Comparison of ENCODE assay signal across 18 cellular contexts in genomic region chr17:63692195-63692816, GRCh38. TPM values are rescaled to one million over a fixed set of nuclear protein-coding genes. Genes with fewer than 3 reads are reported as not detected.
DNase-seq lines count a peak whose midpoint lies in the region; ATAC-seq and TF ChIP-seq lines count a peak whose summit lies in the region.
"Had no signal": no experiment of that assay in that cellular context is flagged by ENCODE, and none has a peak within 500 bp of the region (broad histone marks: within the 10 kb centered on the region; RNA-seq: fewer than 3 reads in every experiment).

No MANE protein-coding gene starts in this region.

- no peaks in the 10 kb centered on the region for H3K27me3 Mint-ChIP-seq in CD4-positive, alpha-beta memory T cell
- no peaks in the 10 kb centered on the region for H3K27me3 Mint-ChIP-seq in activated CD8-positive, alpha-beta T cell treated with anti-CD3 and anti-CD28 coated beads, Interleukin-2, amount 10 ng/mL, durations not matched to agents 7 days and 5 days (ENCODE audit: low read depth)
- H3K27me3 Mint-ChIP-seq in natural killer cell (ENCODE audit: low read depth in 2 of 2) (no peaks in the 10 kb centered on the region), type B pancreatic cell (no peaks in the 10 kb centered on the region)

- no peak overlapping the region for H3K27ac ChIP-seq in CD4-positive, alpha-beta memory T cell (ENCODE audit: low read depth, low read length)
- no peak overlapping the region for H3K27ac ChIP-seq in DOHH2 (ENCODE audit: low read depth, low read length)
- no peak overlapping the region for H3K27ac ChIP-seq in PC-9
- H3K27ac ChIP-seq: breast epithelium, thyroid gland had no signal

- peaks cover 56% of the 10 kb centered on the region for H3K36me3 ChIP-seq in CD4-positive, alpha-beta memory T cell (ENCODE audit: insufficient read depth, low read length)
- peaks cover 63% of the 10 kb centered on the region for H3K36me3 ChIP-seq in DOHH2 (ENCODE audit: control insufficient read depth, low read length)
- H3K36me3 ChIP-seq in PC-9 (ENCODE audit: low read depth) = no peaks in the 10 kb centered on the region

- H3F3A ChIP-seq in DOHH2 (ENCODE audit: control insufficient read depth, insufficient read depth) (peaks cover 29% of the 10 kb centered on the region), PC-9 (ENCODE audit: insufficient read depth, low read depth) (no peaks in the 10 kb centered on the region)

- H3K4me3 Mint-ChIP-seq in CD4-positive, alpha-beta memory T cell = no peak overlapping the region
- H3K4me3 Mint-ChIP-seq in activated CD8-positive, alpha-beta T cell treated with anti-CD3 and anti-CD28 coated beads, Interleukin-2, amount 10 ng/mL, durations not matched to agents 7 days and 5 days = no peak overlapping the region
- H3K4me3 Mint-ChIP-seq in natural killer cell = no peak overlapping the region
- no peak overlapping the region for H3K4me3 Mint-ChIP-seq in type B pancreatic cell

- POLR2A ChIA-PET in CD4-positive, alpha-beta memory T cell (lab: Charles Lee; ENCODE audit: partially characterized antibody) = interaction anchor here (1.0 to 23.0 kb wide), 6 partner anchors 14 to 151 kb away, joined by 3 to 1362 read pairs (median 148); partner anchors contain the start of genes CCDC47, DDX42 and STRADA
- POLR2A ChIA-PET in activated CD8-positive, alpha-beta T cell treated with anti-CD3 and anti-CD28 coated beads, Interleukin-2, amount 10 ng/mL, durations not matched to agents 7 days and 5 days (lab: Charles Lee) = interaction anchor here (1.1 to 7.7 kb wide), 3 partner anchors 18 to 146 kb away, joined by 3 to 150 read pairs (median 3); no protein-coding TSS in a partner anchor
- POLR2A ChIA-PET in PC-9 (lab: Charles Lee; ENCODE audit: unreplicated experiment) = no interaction called here

- no peak for DNase-seq in CD4-positive, alpha-beta memory T cell
- no peak for DNase-seq in activated CD8-positive, alpha-beta T cell treated with anti-CD3 and anti-CD28 coated beads, Interleukin-2, amount 10 ng/mL, durations not matched to agents 7 days and 5 days
- DNase-seq in natural killer cell = no peak
- DNase-seq in type B pancreatic cell (ENCODE audit: extremely low spot score, unreplicated experiment) = no peak
- no peak for DNase-seq in PC-9
- no peak for DNase-seq in effector CD8-positive, alpha-beta T cell (lab: John Stamatoyannopoulos, UW)
- DNase-seq: activated CD4-positive, alpha-beta T cell treated with anti-CD3 and anti-CD28 coated beads, Interleukin-2, amount 50 U/mL, for 1 hour; activated T-cell treated with anti-CD3 and anti-CD28 coated beads for 4 hours; AML-193; cortex of kidney; Karpas-422; NCI-H1048; NCI-H2081; stimulated activated naive CD4-positive, alpha-beta T cell treated with Interleukin-2 at 50 U/mL for 16 hours; thyroid gland had no signal

- peaks cover 18 to 48% (median 38%) of the 10 kb centered on the region in 4 donors for H3K4me1 Mint-ChIP-seq in CD4-positive, alpha-beta memory T cell
- H3K4me1 Mint-ChIP-seq in activated CD8-positive, alpha-beta T cell treated with anti-CD3 and anti-CD28 coated beads, Interleukin-2, amount 10 ng/mL, durations not matched to agents 7 days and 5 days (ENCODE audit: low read depth) = peaks cover 40% of the 10 kb centered on the region
- peaks cover 41 to 47% of the 10 kb centered on the region in 2 donors for H3K4me1 Mint-ChIP-seq in natural killer cell
- H3K4me1 Mint-ChIP-seq in type B pancreatic cell (ENCODE audit: unreplicated experiment) = no peaks in the 10 kb centered on the region

- H2AFZ ChIP-seq in PC-9 = no peak overlapping the region

- CTCF ChIA-PET in CD4-positive, alpha-beta memory T cell (lab: Charles Lee; ENCODE audit: partially characterized antibody) = interaction anchor here (0.5 to 8.3 kb wide), 4 partner anchors 10 to 267 kb away, joined by 3 to 315 read pairs (median 4); no protein-coding TSS in a partner anchor
- CTCF ChIA-PET in activated CD8-positive, alpha-beta T cell treated with anti-CD3 and anti-CD28 coated beads, Interleukin-2, amount 10 ng/mL, durations not matched to agents 7 days and 5 days (lab: Charles Lee) = interaction anchor here (1.0 to 6.9 kb wide), 2 partner anchors 16 to 138 kb away, joined by 4 to 85 read pairs; no protein-coding TSS in a partner anchor
- CTCF ChIA-PET in PC-9 (lab: Charles Lee) = no interaction called here

- H4K20me1 ChIP-seq in DOHH2 (ENCODE audit: control insufficient read depth, insufficient read depth, low read depth, low read length) (no peaks in the 10 kb centered on the region; the same call in 1 of the 2 replicates), PC-9 (ENCODE audit: insufficient read depth) (no peaks in the 10 kb centered on the region)

- H3K27me3 ChIP-seq in CD4-positive, alpha-beta memory T cell (ENCODE audit: insufficient read depth, low read length) = no peaks in the 10 kb centered on the region
- H3K27me3 ChIP-seq in DOHH2 (ENCODE audit: control insufficient read depth, low read length) (no peaks in the 10 kb centered on the region), PC-9 (ENCODE audit: insufficient read depth, low read depth) (no peaks in the 10 kb centered on the region)
- H3K27me3 ChIP-seq: breast epithelium, thyroid gland had no signal

- H3K9me2 ChIP-seq in DOHH2 (replicated peaks; ENCODE audit: control insufficient read depth, low read length) (no peaks in the 10 kb centered on the region), PC-9 (ENCODE audit: insufficient read depth) (no peaks in the 10 kb centered on the region)

- no peak for ATAC-seq in activated CD8-positive, alpha-beta T cell treated with anti-CD3 and anti-CD28 coated beads, Interleukin-2, amount 10 ng/mL, durations not matched to agents 7 days and 5 days
- peak in 1 of 3 donors; percentile 4 for ATAC-seq in natural killer cell
- ATAC-seq: sciatic nerve had no signal

- H3K36me3 Mint-ChIP-seq in CD4-positive, alpha-beta memory T cell = peaks cover 38 to 85% of the 10 kb centered on the region in 2 donors
- peaks cover 46% of the 10 kb centered on the region for H3K36me3 Mint-ChIP-seq in activated CD8-positive, alpha-beta T cell treated with anti-CD3 and anti-CD28 coated beads, Interleukin-2, amount 10 ng/mL, durations not matched to agents 7 days and 5 days (ENCODE audit: low read depth)
- no peaks in the 10 kb centered on the region for H3K36me3 Mint-ChIP-seq in natural killer cell
- peaks cover 8% of the 10 kb centered on the region for H3K36me3 Mint-ChIP-seq in type B pancreatic cell

- BruUV-seq in PC-9 (replicated peaks; lab: Mats Ljungman, UMichigan) = no TSS peak

- peaks cover 9% of the 10 kb centered on the region for H3K79me2 ChIP-seq in DOHH2 (ENCODE audit: control insufficient read depth, low read length)
- no peaks in the 10 kb centered on the region for H3K79me2 ChIP-seq in PC-9 (ENCODE audit: low read depth)

- H3K4me1 ChIP-seq in CD4-positive, alpha-beta memory T cell (ENCODE audit: insufficient read depth, low read length) = peaks cover 37% of the 10 kb centered on the region
- H3K4me1 ChIP-seq in DOHH2 (ENCODE audit: control insufficient read depth, low read length) = peaks cover 31% of the 10 kb centered on the region
- H3K4me1 ChIP-seq in PC-9 (replicated peaks; ENCODE audit: insufficient read depth) = no peaks in the 10 kb centered on the region
- H3K4me1 ChIP-seq: breast epithelium, thyroid gland had no signal

- no peaks in the 10 kb centered on the region for H3K9me3 ChIP-seq in CD4-positive, alpha-beta memory T cell (ENCODE audit: control insufficient read depth in 1 of 2, low read length in 2 of 2)
- H3K9me3 ChIP-seq in DOHH2 (ENCODE audit: control insufficient read depth, insufficient read depth, low read length) (no peaks in the 10 kb centered on the region), PC-9 (ENCODE audit: insufficient read depth, low read depth) (no peaks in the 10 kb centered on the region)
- H3K9me3 ChIP-seq: breast epithelium, thyroid gland had no signal

- H3K27ac Mint-ChIP-seq in CD4-positive, alpha-beta memory T cell = peak overlapping the region; percentile 39 to 98 (median 70)
- H3K27ac Mint-ChIP-seq in activated CD8-positive, alpha-beta T cell treated with anti-CD3 and anti-CD28 coated beads, Interleukin-2, amount 10 ng/mL, durations not matched to agents 7 days and 5 days = peak overlapping the region; percentile 15
- peak overlapping the region; percentile 91 to 97 for H3K27ac Mint-ChIP-seq in natural killer cell
- no peak overlapping the region for H3K27ac Mint-ChIP-seq in type B pancreatic cell

- peaks cover 0 to 6% (median 0%) of the 10 kb centered on the region in 8 donors for H3K9me3 Mint-ChIP-seq in CD4-positive, alpha-beta memory T cell
- H3K9me3 Mint-ChIP-seq in activated CD8-positive, alpha-beta T cell treated with anti-CD3 and anti-CD28 coated beads, Interleukin-2, amount 10 ng/mL, durations not matched to agents 7 days and 5 days (ENCODE audit: insufficient read depth) = no peaks in the 10 kb centered on the region
- H3K9me3 Mint-ChIP-seq in natural killer cell = no peaks in the 10 kb centered on the region
- no peaks in the 10 kb centered on the region for H3K9me3 Mint-ChIP-seq in type B pancreatic cell

- intact Hi-C loops in CD4-positive, alpha-beta memory T cell (cut with micrococcal nuclease) = loop anchor here (10.0 kb wide), 1 partner anchor 268 kb away; no protein-coding TSS in a partner anchor
- intact Hi-C loops in natural killer cell (cut with micrococcal nuclease) (no loop called here), PC-9 (cut with micrococcal nuclease; ENCODE audit: unreplicated experiment) (no loop called here)

- TF ChIP-seq CTCF in DOHH2 (IDR thresholded peaks at IDR 0.05; ENCODE audit: low read depth, low read length, poor library complexity, severe bottlenecking) (peak; percentile 22), natural killer cell (IDR thresholded peaks at IDR 0.05) (no peak), type B pancreatic cell (conservative IDR thresholded peaks at IDR 0.05) (no peak), PC-9 (conservative IDR thresholded peaks at IDR 0.05) (no peak; the same call in 1 of the 2 replicates)

- no peak overlapping the region for H3K4me3 ChIP-seq in CD4-positive, alpha-beta memory T cell (ENCODE audit: low read length in 2 of 2)
- H3K4me3 ChIP-seq in DOHH2 (ENCODE audit: low read length) (no peak overlapping the region), PC-9 (no peak overlapping the region)
- H3K4me3 ChIP-seq: breast epithelium, thyroid gland had no signal

- H3K4me2 ChIP-seq in DOHH2 (ENCODE audit: low read length) = no peak overlapping the region
- no peak overlapping the region for H3K4me2 ChIP-seq in PC-9

RNA-seq across cellular contexts. Expression of gene LIMD2, which starts 7.6 kb away (rescaled TPM):
- 100 to 1,000 TPM; 724 to 755 TPM for total RNA-seq in CD4-positive, alpha-beta memory T cell
- polyA plus RNA-seq in CD4-positive, alpha-beta memory T cell = 100 to 1,000 TPM; 347 to 569 TPM
- 100 to 1,000 TPM; 308 to 309 TPM for total RNA-seq in activated CD8-positive, alpha-beta T cell treated with anti-CD3 and anti-CD28 coated beads, Interleukin-2, amount 10 ng/mL, durations not matched to agents 7 days and 5 days
- 100 to 1,000 TPM; 513 to 546 (median 524) TPM for total RNA-seq in natural killer cell
- 16.1 and 65.1 TPM in 2 replicates for total RNA-seq in type B pancreatic cell (ENCODE audit: low replicate concordance)
- total RNA-seq in PC-9 (2021) = 1.6 and 2.7 TPM in 2 replicates

RNA-seq across cellular contexts. Expression of gene STRADA, which starts 49.3 kb away (rescaled TPM):
- total RNA-seq in CD4-positive, alpha-beta memory T cell = 10 to 100 TPM; 55.6 to 58.3 TPM
- 10 to 100 TPM; 20.0 to 21.3 TPM for polyA plus RNA-seq in CD4-positive, alpha-beta memory T cell
- 10 to 100 TPM; 46.0 to 49.9 TPM for total RNA-seq in activated CD8-positive, alpha-beta T cell treated with anti-CD3 and anti-CD28 coated beads, Interleukin-2, amount 10 ng/mL, durations not matched to agents 7 days and 5 days
- total RNA-seq in natural killer cell (10 to 100 TPM; 72.6 to 83.1 (median 78.2) TPM), type B pancreatic cell (ENCODE audit: low replicate concordance) (26.5 and 43.9 TPM in 2 replicates), PC-9 (2021) (28.8 and 30.6 TPM in 2 replicates)
